In the genomic region with DNA sequence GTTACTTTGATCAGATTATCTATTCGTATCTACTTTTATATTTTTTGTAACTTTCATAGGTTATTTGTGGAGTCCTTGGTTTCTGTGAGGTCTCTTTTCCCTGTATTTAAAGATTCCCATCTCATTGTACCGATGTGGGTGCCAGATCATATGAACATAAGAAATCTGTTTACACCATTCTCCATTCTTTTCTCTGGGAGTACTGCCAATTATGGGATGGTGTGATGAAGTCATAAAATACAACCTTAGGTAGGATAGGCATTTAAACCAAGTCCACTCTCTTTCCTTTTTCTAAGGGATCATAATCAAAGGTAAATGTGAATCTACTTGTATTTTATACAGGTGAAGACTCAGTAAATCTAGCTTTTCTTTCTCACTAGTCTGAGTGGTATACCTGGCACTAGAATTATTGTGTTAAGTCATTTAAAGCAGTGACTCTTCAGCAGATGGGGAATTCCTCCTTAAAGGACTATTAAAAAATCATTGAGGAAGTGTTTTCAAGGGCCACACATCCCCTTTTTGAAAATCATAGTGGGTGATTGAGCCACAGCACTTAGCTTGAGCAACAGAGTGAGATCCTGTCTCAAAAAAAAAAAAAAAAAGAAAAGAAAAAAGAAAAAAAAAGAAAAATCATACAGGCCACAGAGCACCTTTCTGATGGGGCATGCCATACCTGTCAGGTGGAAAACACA, we compare ENCODE assay signal across 1 cellular context.
A peak's percentile ranks its signal among the peaks of the same experiment; 100 is the strongest.
TF ChIP-seq lines count a peak whose summit lies in the region.

No MANE protein-coding gene starts in this region.

TF ChIP-seq in SK-N-SH treated with all-trans-retinoic acid at 6 μM for 48 hours, 23 proteins besides CTCF, POLR2A, EP300 and RAD21 (continued from another document):
- TF ChIP-seq SNAI2 (CRISPR knock-in tag; IDR thresholded peaks at IDR 0.05): no peak
- no peak for TF ChIP-seq CSDC2 (CRISPR knock-in tag; IDR thresholded peaks at IDR 0.05)
- TF ChIP-seq ISL1 (CRISPR knock-in tag; IDR thresholded peaks at IDR 0.05): peak; percentile 24; the same call in 1 of the 2 replicates
- TF ChIP-seq ZNF70 (CRISPR knock-in tag; IDR thresholded peaks at IDR 0.05): no peak
- TF ChIP-seq TOX (CRISPR knock-in tag; IDR thresholded peaks at IDR 0.05; ENCODE audit: borderline replicate concordance): no peak
- TF ChIP-seq RARB (CRISPR knock-in tag; IDR thresholded peaks at IDR 0.05): no peak
